Comparison of ENCODE assay signal across 16 cellular contexts in genomic region chr7:18792866-18793595, GRCh38.
DNase-seq lines count a peak whose midpoint lies in the region; TF ChIP-seq lines count a peak whose summit lies in the region.
"Had no signal": no experiment of that assay in that cellular context is flagged by ENCODE, and none has a peak within 500 bp of the region (broad histone marks: within the 10 kb centered on the region; RNA-seq: fewer than 3 reads in every experiment).

No MANE protein-coding gene starts in this region.

- H3K27me3 Mint-ChIP-seq in HFFc6 (ENCODE audit: insufficient read depth), result no peaks in the 10 kb centered on the region; the same call in 1 of the 2 replicates
- no peaks in the 10 kb centered on the region for H3K27me3 Mint-ChIP-seq in chondrocyte (ENCODE audit: low read depth)
- H3K27me3 Mint-ChIP-seq: central memory CD8-positive, alpha-beta T cell had no signal

- no peak overlapping the region for H3K4me3 Mint-ChIP-seq in HFFc6
- peak overlapping the region; percentile 60 for H3K4me3 Mint-ChIP-seq in chondrocyte (ENCODE audit: unreplicated experiment)
- H3K4me3 Mint-ChIP-seq: CD14-positive monocyte; central memory CD8-positive, alpha-beta T cell had no signal

- DNase-seq in HFFc6, result no peak
- no peak for DNase-seq in chondrocyte (ENCODE audit: low spot score)
- peak; percentile 62 for DNase-seq in kidney tubule cell (ENCODE audit: low spot score)
- peak; percentile 10 for DNase-seq in smooth muscle cell of the brain vasculature (ENCODE audit: low read depth, low spot score)
- no peak for DNase-seq in SIG-M5 (lab: John Stamatoyannopoulos, UW)
- DNase-seq in NCI-H345 (lab: John Stamatoyannopoulos, UW), result no peak
- no peak for DNase-seq in lower leg skin (ENCODE audit: low spot score in 2 of 2)
- DNase-seq in NCI-H1092 (lab: John Stamatoyannopoulos, UW), result no peak
- DNase-seq: activated naive CD4-positive, alpha-beta T cell; H7; Kasumi-1; NCI-H1694 treated with DMSO at 0.1 percent for 48 hours; psoas muscle; stimulated activated naive CD4-positive, alpha-beta T cell treated with Interleukin-2 at 50 U/mL for 16 hours had no signal

- 86 to 88% methylated on average over 13 of the region's 13 CpGs for WGBS in lower leg skin, 2 donors

- peaks cover 16% of the 10 kb centered on the region for H3K4me1 Mint-ChIP-seq in HFFc6 (ENCODE audit: low read depth)
- peaks cover 31% of the 10 kb centered on the region for H3K4me1 Mint-ChIP-seq in chondrocyte (ENCODE audit: low read depth)
- H3K4me1 Mint-ChIP-seq: CD14-positive monocyte; central memory CD8-positive, alpha-beta T cell had no signal

- H3K9me3 Mint-ChIP-seq in HFFc6 (no peaks in the 10 kb centered on the region), chondrocyte (ENCODE audit: low read depth) (peaks cover 2% of the 10 kb centered on the region)

- no peak overlapping the region for H3K4me3 ChIP-seq in lower leg skin (ENCODE audit: low read depth, poor library complexity, severe bottlenecking)
- H3K4me3 ChIP-seq: psoas muscle had no signal

- intact Hi-C loops in lower leg skin (cut with DNase I; ENCODE audit: low total_unique reads), result no loop called here

- H3K36me3 Mint-ChIP-seq in HFFc6 (ENCODE audit: low read depth) (peaks cover 8% of the 10 kb centered on the region; the same call in 1 of the 2 replicates), chondrocyte (ENCODE audit: low read depth) (no peaks in the 10 kb centered on the region)

- H3K27ac Mint-ChIP-seq in HFFc6 (peak overlapping the region; percentile 5; the same call in 1 of the 2 replicates), chondrocyte (ENCODE audit: unreplicated experiment) (peak overlapping the region; percentile 91)
- H3K27ac Mint-ChIP-seq: CD14-positive monocyte had no signal

- TF ChIP-seq CTCF in HFFc6 (IDR thresholded peaks at IDR 0.05), result no peak
- peak; percentile 20 for TF ChIP-seq CTCF in chondrocyte (IDR thresholded peaks at IDR 0.05)
- no peak for TF ChIP-seq CTCF in lower leg skin (IDR thresholded peaks at IDR 0.05)

- TF ChIP-seq POLR2A in lower leg skin (IDR thresholded peaks at IDR 0.05), result no peak

Comparison
In these comparisons a context has a peak if more than half of its experiments do, and no peak if none do; other contexts are left out.
1. DNase-seq: peak in kidney tubule cell (single experiment) and smooth muscle cell of the brain vasculature (single experiment); none in HFFc6 (single experiment), chondrocyte (single experiment), SIG-M5 (single experiment), NCI-H345 (single experiment), lower leg skin (0 of 2) and NCI-H1092 (single experiment).